ENCODE assay signal across 8 cellular contexts in genomic region chr12:50219001-50219400, GRCh38. TPM values are rescaled to one million over a fixed set of nuclear protein-coding genes. Genes with fewer than 3 reads are reported as not detected.
DNase-seq lines count a peak whose midpoint lies in the region; ATAC-seq, FAIRE-seq and TF ChIP-seq lines count a peak whose summit lies in the region.
"Not testable (repeated sequence)": the region's sequence is repeated elsewhere in the genome, so short reads cannot be mapped to it uniquely, and the experiment has no call there.

No MANE protein-coding gene starts in this region.

- H3K14ac ChIP-seq in trophoblast cell (ENCODE audit: low read length): not testable (repeated sequence)

- not testable (repeated sequence) for FAIRE-seq in keratinocyte (lab: Jason Lieb, UNC)

- peak overlapping the region; percentile 74 for H3K27ac Mint-ChIP-seq in activated CD4-positive, alpha-beta memory T cell treated with anti-CD3 and anti-CD28 coated beads for 36 hours

- not testable (repeated sequence) for H2AK5ac ChIP-seq in trophoblast cell (ENCODE audit: low read length)

- H3K18ac ChIP-seq in trophoblast cell (ENCODE audit: low read length): not testable (repeated sequence)

- H4K20me1 ChIP-seq in GM23248 (ENCODE audit: insufficient read depth); keratinocyte (ENCODE audit: control insufficient read depth, extremely low read depth, insufficient read depth, low read length): not testable (repeated sequence)

- not testable (repeated sequence) for TF ChIP-seq CTCF in Panc1 (IDR thresholded peaks at IDR 0.05); keratinocyte (optimal IDR thresholded peaks at IDR 0.05 in 1 of 3, IDR thresholded peaks at IDR 0.05 in 1 of 3, conservative IDR thresholded peaks at IDR 0.05 in 1 of 3; ENCODE audit: extremely low read depth in 1 of 3, insufficient read depth in 2 of 3, low read length in 3 of 3)

- H3K4ac ChIP-seq in trophoblast cell (ENCODE audit: low read depth, low read length): peak overlapping the region; percentile 90

- not testable (repeated sequence) for H2BK12ac ChIP-seq in trophoblast cell (ENCODE audit: low read length)

- H3K9me2 ChIP-seq in GM23248 (ENCODE audit: insufficient read depth): not testable (repeated sequence)

- H4K91ac ChIP-seq in trophoblast cell (ENCODE audit: low read depth, low read length): not testable (repeated sequence)

- H2BK120ac ChIP-seq in trophoblast cell (ENCODE audit: insufficient read depth, low read length, poor library complexity): not testable (repeated sequence)

- H2AFZ ChIP-seq in ACC112 (ENCODE audit: low read length, unreplicated experiment); GM23248; keratinocyte (ENCODE audit: control insufficient read depth, low read length); trophoblast cell (ENCODE audit: insufficient read depth, low read length, poor library complexity): not testable (repeated sequence)

- peaks cover 45% of the 10 kb centered on the region for H3K4me1 Mint-ChIP-seq in activated CD4-positive, alpha-beta memory T cell treated with anti-CD3 and anti-CD28 coated beads for 36 hours (ENCODE audit: low read depth)

- not testable (repeated sequence) for H3K9me1 ChIP-seq in keratinocyte (ENCODE audit: control insufficient read depth, extremely low read depth, insufficient read depth, low read length)

- H3K9me3 ChIP-seq in GM23248 (ENCODE audit: low read depth); Panc1 (ENCODE audit: control insufficient read depth, insufficient read depth, low read depth, low read length); adipocyte (ENCODE audit: control insufficient read depth, low read length); keratinocyte (ENCODE audit: control insufficient read depth, low read depth, low read length); trophoblast cell (ENCODE audit: insufficient read depth, low read depth, low read length): not testable (repeated sequence)

- peaks cover 72% of the 10 kb centered on the region for H3F3A ChIP-seq in GM23248 (ENCODE audit: insufficient read depth)

- not testable (repeated sequence) for H3K36me3 ChIP-seq in ACC112 (ENCODE audit: insufficient read depth, low read length); Panc1 (ENCODE audit: control insufficient read depth, insufficient read depth, low read length); keratinocyte (ENCODE audit: control insufficient read depth in 2 of 2, extremely low read depth in 1 of 2, insufficient read depth in 2 of 2, low read length in 2 of 2)
- peaks cover 30% of the 10 kb centered on the region for H3K36me3 ChIP-seq in GM23248 (ENCODE audit: low read depth)
- H3K36me3 ChIP-seq in adipocyte (ENCODE audit: control insufficient read depth, insufficient read depth, low read length, severe bottlenecking): peaks cover 21% of the 10 kb centered on the region
- peaks cover 11 to 18% of the 10 kb centered on the region in 2 experiments for H3K36me3 ChIP-seq in trophoblast cell (ENCODE audit: control insufficient read depth in 1 of 2, insufficient read depth in 2 of 2, low read length in 2 of 2)

- H2BK5ac ChIP-seq in trophoblast cell (ENCODE audit: low read depth, low read length, poor library complexity): not testable (repeated sequence)

- not testable (repeated sequence) for DNase-seq in GM23248; Panc1 (ENCODE audit: low read depth, low spot score); activated CD4-positive, alpha-beta memory T cell treated with anti-CD3 and anti-CD28 coated beads for 36 hours; adipocyte (ENCODE audit: low read depth); epithelial cell of prostate (ENCODE audit: low read depth, low spot score); keratinocyte (ENCODE audit: low read depth, low spot score)
- peak; percentile 69 to 78 for DNase-seq in trophoblast cell

- H3K36me3 Mint-ChIP-seq in activated CD4-positive, alpha-beta memory T cell treated with anti-CD3 and anti-CD28 coated beads for 36 hours: peaks cover 31% of the 10 kb centered on the region

- peak overlapping the region; percentile 78 for H3K4me2 ChIP-seq in GM23248 (ENCODE audit: unreplicated experiment)
- H3K4me2 ChIP-seq in keratinocyte (ENCODE audit: control insufficient read depth, extremely low read depth, insufficient read depth, low read depth, low read length): peak overlapping the region; percentile 71
- H3K4me2 ChIP-seq in trophoblast cell (ENCODE audit: low read length): not testable (repeated sequence)

- H4K8ac ChIP-seq in trophoblast cell (ENCODE audit: low read depth, low read length): not testable (repeated sequence)

- H3K4me3 ChIP-seq in ACC112 (ENCODE audit: low read depth, low read length) (peak overlapping the region; percentile 57), GM23248 (peak overlapping the region; percentile 96), adipocyte (ENCODE audit: low read length) (peak overlapping the region; percentile 94), keratinocyte (ENCODE audit: control insufficient read depth in 2 of 3, extremely low read depth in 1 of 3, insufficient read depth in 2 of 3, low read depth in 1 of 3, low read length in 3 of 3) (peak overlapping the region; percentile 78 to 100 (median 97))
- not testable (repeated sequence) for H3K4me3 ChIP-seq in Panc1 (ENCODE audit: low read depth in 2 of 2, low read length in 2 of 2); trophoblast cell (ENCODE audit: low read depth, low read length)

- intact Hi-C loops in Panc1 (cut with micrococcal nuclease; ENCODE audit: unreplicated experiment); activated CD4-positive, alpha-beta memory T cell treated with anti-CD3 and anti-CD28 coated beads for 36 hours (cut with micrococcal nuclease): not testable (repeated sequence)

- H3K79me2 ChIP-seq in ACC112 (ENCODE audit: control insufficient read depth, insufficient read depth, low read length, unreplicated experiment) (peaks cover 74% of the 10 kb centered on the region), GM23248 (ENCODE audit: insufficient read depth) (peaks cover 100% of the 10 kb centered on the region), keratinocyte (ENCODE audit: control insufficient read depth, insufficient read depth, low read length) (peaks cover 77% of the 10 kb centered on the region), trophoblast cell (ENCODE audit: control insufficient read depth, insufficient read depth, low read length, poor library complexity) (peaks cover 33% of the 10 kb centered on the region)

- peak overlapping the region; percentile 63 for H3K4me3 Mint-ChIP-seq in activated CD4-positive, alpha-beta memory T cell treated with anti-CD3 and anti-CD28 coated beads for 36 hours

- H3K79me1 ChIP-seq in trophoblast cell (ENCODE audit: low read length): peaks cover 19% of the 10 kb centered on the region

- H3K9ac ChIP-seq in GM23248 (peak overlapping the region; percentile 8; the same call in 1 of the 2 replicates), adipocyte (ENCODE audit: low read length) (peak overlapping the region; percentile 30), keratinocyte (ENCODE audit: control insufficient read depth, extremely low read depth, insufficient read depth, low read length) (peak overlapping the region; percentile 100)
- not testable (repeated sequence) for H3K9ac ChIP-seq in trophoblast cell (ENCODE audit: low read length)

- H4K12ac ChIP-seq in trophoblast cell (ENCODE audit: low read depth, low read length): not testable (repeated sequence)

- CTCF ChIA-PET in Panc1 (lab: Charles Lee): not testable (repeated sequence)
- CTCF ChIA-PET in activated CD4-positive, alpha-beta memory T cell treated with anti-CD3 and anti-CD28 coated beads for 36 hours (lab: Charles Lee): interaction anchor here (0.6 to 1.6 kb wide), 2 partner anchors 65 to 108 kb away, joined by 4 read pairs; partner anchors contain the start of gene COX14

- dilution Hi-C loops in keratinocyte (cut with MboI; ENCODE audit: extremely low pct_ligation_motif_present, low sequenced_read_pairs): not testable (repeated sequence)

- BruUV-seq in Panc1 (replicated peaks; lab: Mats Ljungman, UMichigan): not testable (repeated sequence)

- H3K27ac ChIP-seq in ACC112 (ENCODE audit: low read depth, low read length): peak overlapping the region; percentile 59
- peak overlapping the region; percentile 93 for H3K27ac ChIP-seq in GM23248
- H3K27ac ChIP-seq in Panc1 (ENCODE audit: low read length): peak overlapping the region; percentile 62
- H3K27ac ChIP-seq in epithelial cell of prostate: peak overlapping the region; percentile 99
- peak overlapping the region; percentile 99 for H3K27ac ChIP-seq in keratinocyte (ENCODE audit: control insufficient read depth, insufficient read depth, low read length)
- H3K27ac ChIP-seq in trophoblast cell (ENCODE audit: low read depth, low read length): not testable (repeated sequence)

- H3K23ac ChIP-seq in trophoblast cell (ENCODE audit: low read length): not testable (repeated sequence)

- H3K27me3 ChIP-seq in ACC112 (ENCODE audit: insufficient read depth, low read length); GM23248 (replicated peaks; ENCODE audit: insufficient read depth); Panc1 (ENCODE audit: control insufficient read depth, insufficient read depth, low read length); adipocyte (replicated peaks; ENCODE audit: control insufficient read depth, insufficient read depth, low read length); keratinocyte (ENCODE audit: control insufficient read depth, extremely low read depth, insufficient read depth, low read length); trophoblast cell (ENCODE audit: insufficient read depth, low read length): not testable (repeated sequence)

- in situ Hi-C loops in GM23248 (cut with MboI); Panc1 (cut with HindIII; ENCODE audit: low pct_unique_long_range_greater_than_20kb, low sequenced_read_pairs): not testable (repeated sequence)

- H3K4me1 ChIP-seq in ACC112 (ENCODE audit: control insufficient read depth, insufficient read depth, low read length, unreplicated experiment) (peaks cover 46% of the 10 kb centered on the region), GM23248 (ENCODE audit: insufficient read depth) (peaks cover 52% of the 10 kb centered on the region), Panc1 (ENCODE audit: control insufficient read depth, insufficient read depth, low read length) (peaks cover 33% of the 10 kb centered on the region), adipocyte (ENCODE audit: control insufficient read depth, insufficient read depth, low read length) (peaks cover 37% of the 10 kb centered on the region), keratinocyte (ENCODE audit: control insufficient read depth, extremely low read depth, insufficient read depth, low read length) (peaks cover 48% of the 10 kb centered on the region), trophoblast cell (ENCODE audit: control insufficient read depth in 1 of 2, insufficient read depth in 2 of 2, low read length in 2 of 2) (peaks cover 8 to 12% of the 10 kb centered on the region in 2 experiments)

- not testable (repeated sequence) for ATAC-seq in Panc1

- WGBS in GM23248 (ENCODE audit: low coverage in 1 of 2, low lambda C conversion rate in 2 of 2, missing lambda C conversion rate in 2 of 2), 2 experiments: 71% methylated on average over 6 of the region's 6 CpGs
- 100% methylated on average over 1 of the region's 6 CpGs for whole genome bisulfite sequencing in trophoblast cell (ENCODE audit: extremely low coverage, insufficient coverage, insufficient read length)

- not testable (repeated sequence) for H3K9me3 Mint-ChIP-seq in activated CD4-positive, alpha-beta memory T cell treated with anti-CD3 and anti-CD28 coated beads for 36 hours

- POLR2A ChIA-PET in Panc1 (lab: Charles Lee): interaction anchor here (0.6 to 0.7 kb wide), 2 partner anchors 69 to 192 kb away, joined by 3 to 8 read pairs; no protein-coding TSS in a partner anchor
- POLR2A ChIA-PET in activated CD4-positive, alpha-beta memory T cell treated with anti-CD3 and anti-CD28 coated beads for 36 hours (lab: Charles Lee): interaction anchor here (2.4 to 4.7 kb wide), 2 partner anchors 24 to 28 kb away, joined by 11 to 31 read pairs; no protein-coding TSS in a partner anchor

- not testable (repeated sequence) for H3K27me3 Mint-ChIP-seq in activated CD4-positive, alpha-beta memory T cell treated with anti-CD3 and anti-CD28 coated beads for 36 hours

RNA-seq across cellular contexts. Expression of gene CERS5, which starts 51.8 kb away (rescaled TPM):
- total RNA-seq in GM23248 (2014; rRNA removed; shearing (Covaris generic)): 52.4 and 60.7 TPM in 2 replicates
- polyA plus RNA-seq in GM23248 (2016; fragmentation: Nextera tagmentation; extraction: Ambion mirVana) (88.7 and 99.2 TPM in 2 replicates), keratinocyte (50.6 to 72.3 TPM (median 61.4 TPM) in 3 replicates)
- 50.5 TPM for total RNA-seq in Panc1 (2021; ENCODE audit: unreplicated experiment)
- polyA plus RNA-seq in Panc1 (2012; ENCODE audit: insufficient read length): 40.1 TPM
- total RNA-seq in activated CD4-positive, alpha-beta memory T cell treated with anti-CD3 and anti-CD28 coated beads for 36 hours: 10 to 100 TPM; 59.5 to 63.0 TPM
- 16.5 TPM for polyA plus RNA-seq in keratinocyte (2011; ENCODE audit: low read depth)
- 34.2 and 52.2 TPM in 2 replicates for polyA plus RNA-seq in keratinocyte (2011; cell fraction: cytosol; rRNA removed)
- 134 and 136 TPM in 2 replicates for polyA plus RNA-seq in keratinocyte (2011; cell fraction: nucleus; rRNA removed)
- 22.1 and 30.6 TPM in 2 replicates for polyA plus RNA-seq in keratinocyte (2012; ENCODE audit: low replicate concordance)
- 34.1 to 97.0 TPM (median 89.8 TPM) in 3 replicates for polyA minus RNA-seq in keratinocyte
- polyA minus RNA-seq in keratinocyte (2011; cell fraction: cytosol; rRNA and poly(A)+ RNA removed): 36.1 TPM
- 43.4 and 81.5 TPM in 2 replicates for polyA minus RNA-seq in keratinocyte (2011; cell fraction: nucleus; rRNA and poly(A)+ RNA removed)
- polyA plus RNA-seq in trophoblast cell (2013): 35.0 and 37.2 TPM in 2 replicates
